In the genomic region with DNA sequence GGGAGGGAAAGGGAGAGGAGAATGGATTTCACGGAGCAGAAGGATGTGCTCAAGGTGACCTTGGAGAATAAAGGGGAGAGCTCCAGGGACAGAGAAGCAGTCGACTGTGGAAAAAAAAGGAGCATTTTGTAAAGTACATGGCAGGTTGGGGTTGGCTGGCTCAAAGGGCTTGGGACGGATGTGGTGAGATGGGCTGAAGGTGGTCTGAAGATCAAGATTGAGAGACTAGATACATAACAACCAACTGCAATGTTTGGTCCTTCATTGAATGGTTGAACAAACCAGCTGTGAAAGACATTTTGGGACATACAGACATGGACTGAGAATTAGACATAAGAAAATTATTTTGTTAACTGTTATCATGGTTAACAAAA, we compare ENCODE assay signal across 8 cellular contexts. TPM values are rescaled to one million over a fixed set of nuclear protein-coding genes. Genes with fewer than 3 reads are reported as not detected.
A peak's percentile ranks its signal among the peaks of the same experiment; 100 is the strongest.
DNase-seq lines count a peak whose midpoint lies in the region; ATAC-seq, FAIRE-seq and TF ChIP-seq lines count a peak whose summit lies in the region.

No MANE protein-coding gene starts in this region.

- H3K9me3 Mint-ChIP-seq in H9 (no peaks in the 10 kb centered on the region; a peak in 1 of 5 replicates), WTC11 (no peaks in the 10 kb centered on the region)

- peaks cover 31 to 32% of the 10 kb centered on the region in 2 experiments for H3K4me1 Mint-ChIP-seq in H9
- H3K4me1 Mint-ChIP-seq in WTC11 = peaks cover 29% of the 10 kb centered on the region

- H4K91ac ChIP-seq in H9 (ENCODE audit: insufficient read length, low read depth, low read length) = no peak overlapping the region

- H3K27ac ChIP-seq in H9 (ENCODE audit: insufficient read length, low read depth, low read length) (no peak overlapping the region), gastroesophageal sphincter (peak overlapping the region; percentile 90 to 98 (median 97)), small intestine (ENCODE audit: low read depth in 1 of 2, low read length in 1 of 2) (peak overlapping the region; percentile 97)

- TF ChIP-seq CTCF in H9 (conservative IDR thresholded peaks at IDR 0.05) (no peak), WTC11 (IDR thresholded peaks at IDR 0.05) (no peak), gastroesophageal sphincter (IDR thresholded peaks at IDR 0.05) (no peak)

- CTCF ChIA-PET in WTC11 (lab: Charles Lee) = interaction anchor here (1.2 to 2.7 kb wide), 9 partner anchors 7 to 349 kb away, joined by 3 to 75 read pairs (median 16); partner anchors contain the start of genes DNAJC14, ITGA7 and RDH5

- H2BK12ac ChIP-seq in H9 (ENCODE audit: insufficient read length, low read depth, low read length) = no peak overlapping the region

- H3K27me3 Mint-ChIP-seq in H9 (ENCODE audit: low read depth) (no peaks in the 10 kb centered on the region; the same call in 1 of the 2 replicates), WTC11 (ENCODE audit: low read depth) (no peaks in the 10 kb centered on the region)

- H2BK5ac ChIP-seq in H9 (ENCODE audit: insufficient read length, low read length) = no peak overlapping the region

- H2BK120ac ChIP-seq in H9 (ENCODE audit: low read depth, low read length, poor library complexity, severe bottlenecking) = no peak overlapping the region

- H3K14ac ChIP-seq in H9 (ENCODE audit: insufficient read depth, low read length) = no peak overlapping the region

- H3T11ph ChIP-seq in H9 (ENCODE audit: low read length) = no peak overlapping the region

- H3K9me3 ChIP-seq in H9 (ENCODE audit: control insufficient read depth, low read depth, low read length) = no peaks in the 10 kb centered on the region
- no peaks in the 10 kb centered on the region for H3K9me3 ChIP-seq in gastroesophageal sphincter
- no peaks in the 10 kb centered on the region for H3K9me3 ChIP-seq in small intestine (ENCODE audit: control insufficient read depth, low read depth)

- no peak for TF ChIP-seq POLR2A in gastroesophageal sphincter (IDR thresholded peaks at IDR 0.05)

- H3K27me3 ChIP-seq in H9 (ENCODE audit: insufficient read depth, low read length) = no peaks in the 10 kb centered on the region
- no peaks in the 10 kb centered on the region for H3K27me3 ChIP-seq in gastroesophageal sphincter
- H3K27me3 ChIP-seq in small intestine (ENCODE audit: control insufficient read depth in 2 of 2, insufficient read depth in 2 of 2, low read length in 2 of 2) = no peaks in the 10 kb centered on the region

- WGBS in H9 (ENCODE audit: extremely low coverage, insufficient read length, low lambda C conversion rate) = no CpG with 5 or more reads among the region's 3 CpGs
- WGBS in gastroesophageal sphincter (ENCODE audit: low coverage in 1 of 2), 2 donors = 9 to 11% methylated on average over 3 of the region's 3 CpGs
- 34 to 43% (median 41%) methylated on average over 3 of the region's 3 CpGs for WGBS in small intestine, 3 donors

- POLR2A ChIA-PET in WTC11 (lab: Charles Lee) = interaction anchor here (0.7 to 2.5 kb wide), 6 partner anchors 13 to 607 kb away, joined by 3 to 21 read pairs (median 10); partner anchors contain the start of genes BLOC1S1, GDF11, ITGA7 and PA2G4

- no peak overlapping the region for H2BK15ac ChIP-seq in H9 (ENCODE audit: low read depth, low read length)

- no peak for FAIRE-seq in small intestine (lab: Jason Lieb, UNC)

- peaks cover 14% of the 10 kb centered on the region for H3K23me2 ChIP-seq in H9 (ENCODE audit: insufficient read length, low read depth, low read length, poor library complexity, severe bottlenecking)

- H3K36me3 Mint-ChIP-seq in H9 (ENCODE audit: insufficient read depth in 1 of 3, low read depth in 3 of 3) (peaks cover 15 to 21% (median 21%) of the 10 kb centered on the region in 3 experiments; a peak in 6 of 7 replicates), WTC11 (peaks cover 12% of the 10 kb centered on the region)

- peak overlapping the region; percentile 89 to 93 for H3K4me3 Mint-ChIP-seq in H9
- H3K4me3 Mint-ChIP-seq in WTC11 = peak overlapping the region; percentile 88

- no peak for DNase-seq in H9
- DNase-seq in WTC11 (ENCODE audit: low spot score) = no peak
- peak; percentile 27 for DNase-seq in small intestine
- DNase-seq in SW 1271 (lab: John Stamatoyannopoulos, UW) = no peak
- no peak for DNase-seq in dermis blood vessel endothelial cell
- DNase-seq in nucleus accumbens (lab: John Stamatoyannopoulos, UW) = no peak

- H3K27ac Mint-ChIP-seq in H9 = peak overlapping the region in 2 of 3 experiments; percentile 78 to 96; a peak in 5 of 7 replicates
- peak overlapping the region; percentile 75 for H3K27ac Mint-ChIP-seq in WTC11

- no peak overlapping the region for H3K18ac ChIP-seq in H9 (ENCODE audit: insufficient read length, low read depth, low read length)

- H4K8ac ChIP-seq in H9 (replicated peaks; ENCODE audit: insufficient read length, low read depth, low read length) = no peak overlapping the region

- no peak overlapping the region for H3K23ac ChIP-seq in H9 (ENCODE audit: insufficient read length, low read depth, low read length)

- peak overlapping the region; percentile 54 for H3K4me2 ChIP-seq in H9 (ENCODE audit: insufficient read depth, insufficient read length, low read length)

- H3K9ac ChIP-seq in H9 (ENCODE audit: extremely low read depth, insufficient read length, low read length) = peak overlapping the region; percentile 11

- no peak overlapping the region for H3K56ac ChIP-seq in H9 (ENCODE audit: insufficient read length, low read depth, low read length)

- peak overlapping the region in 1 of 2 donors; percentile 76 for H3K4me3 ChIP-seq in gastroesophageal sphincter
- H3K4me3 ChIP-seq in small intestine (ENCODE audit: low read depth in 1 of 2, low read length in 2 of 2) = peak overlapping the region in 1 of 2 donors; percentile 96

- H2AFZ ChIP-seq in H9 (ENCODE audit: low read length) = no peak overlapping the region

- peaks cover 7% of the 10 kb centered on the region; the same call in 1 of the 2 replicates for H3K79me2 ChIP-seq in H9 (ENCODE audit: insufficient read depth, low read length)

- H3K36me3 ChIP-seq in gastroesophageal sphincter = peaks cover 0 to 17% of the 10 kb centered on the region in 2 donors
- H3K36me3 ChIP-seq in small intestine (ENCODE audit: control insufficient read depth in 2 of 2, insufficient read depth in 2 of 2, low read length in 2 of 2) = peaks cover 2 to 10% of the 10 kb centered on the region in 2 donors

- no peak overlapping the region for H4K5ac ChIP-seq in H9 (ENCODE audit: insufficient read length, low read depth, low read length)

- H4K20me1 ChIP-seq in H9 (ENCODE audit: control insufficient read depth, insufficient read depth, insufficient read length) = no peaks in the 10 kb centered on the region

- H3K4me1 ChIP-seq in H9 (ENCODE audit: insufficient read depth, low read length) (peaks cover 3% of the 10 kb centered on the region; the same call in 1 of the 2 replicates), gastroesophageal sphincter (peaks cover 6 to 57% (median 26%) of the 10 kb centered on the region in 3 donors), small intestine (ENCODE audit: control insufficient read depth in 2 of 2, insufficient read depth in 1 of 2, low read depth in 1 of 2, low read length in 1 of 2) (peaks cover 2 to 11% of the 10 kb centered on the region in 2 donors)

- H3K4ac ChIP-seq in H9 (ENCODE audit: low read depth, low read length) = no peak overlapping the region

- TF ChIP-seq EP300 in gastroesophageal sphincter (IDR thresholded peaks at IDR 0.05) = no peak

- ATAC-seq in WTC11 = no peak
- no peak for ATAC-seq in gastroesophageal sphincter
- no peak for ATAC-seq in HG02571 (IDR thresholded peaks at IDR 0.05; ENCODE audit: unreplicated experiment)

- no peak overlapping the region for H2AK5ac ChIP-seq in H9 (ENCODE audit: insufficient read length, low read length)

- H3K79me1 ChIP-seq in H9 (ENCODE audit: insufficient read depth, low read depth, low read length, poor library complexity, severe bottlenecking) = peaks cover 7% of the 10 kb centered on the region

- no peak overlapping the region for H2BK20ac ChIP-seq in H9 (ENCODE audit: low read depth, low read length, poor library complexity, severe bottlenecking)

TF ChIP-seq in WTC11, 78 proteins besides CTCF, POLR2A, EP300 and RAD21:
- TF ChIP-seq USF1 (CRISPR knock-in tag; IDR thresholded peaks at IDR 0.05) = no peak
- TF ChIP-seq, protein P1, sequence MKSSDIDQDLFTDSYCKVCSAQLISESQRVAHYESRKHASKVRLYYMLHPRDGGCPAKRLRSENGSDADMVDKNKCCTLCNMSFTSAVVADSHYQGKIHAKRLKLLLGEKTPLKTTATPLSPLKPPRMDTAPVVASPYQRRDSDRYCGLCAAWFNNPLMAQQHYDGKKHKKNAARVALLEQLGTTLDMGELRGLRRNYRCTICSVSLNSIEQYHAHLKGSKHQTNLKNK (CRISPR knock-in tag; IDR thresholded peaks at IDR 0.05) = no peak

RNA-seq across cellular contexts. Expression of gene CD63, which starts 1.6 kb away (rescaled TPM):
- total RNA-seq in H9 (2021) = 581 and 589 TPM in 2 replicates
- 409 to 419 TPM (median 414 TPM) in 3 replicates for total RNA-seq in WTC11 (2021)
- 100 to 1,000 TPM; 500 to 856 (median 792) TPM for total RNA-seq in gastroesophageal sphincter
- 100 to 1,000 TPM; 561 to 710 (median 694) TPM for polyA plus RNA-seq in small intestine
- 752 and 1,427 TPM in 2 replicates for total RNA-seq in dermis blood vessel endothelial cell

RNA-seq across cellular contexts. Expression of gene RDH5, which starts 10.2 kb away (rescaled TPM):
- total RNA-seq in H9 (2021) (4.0 and 6.6 TPM in 2 replicates), WTC11 (2021) (3.0 to 5.8 TPM (median 3.5 TPM) in 3 replicates), gastroesophageal sphincter (10 to 100 TPM; 18.0 to 57.0 (median 31.9) TPM), dermis blood vessel endothelial cell (0.74 and 2.2 TPM in 2 replicates)
- 10 to 100 TPM; 19.2 to 79.8 (median 44.0) TPM for polyA plus RNA-seq in small intestine

RNA-seq across cellular contexts. Expression of gene GDF11, which starts 12.5 kb away (rescaled TPM):
- 31.2 and 31.8 TPM in 2 replicates for total RNA-seq in H9 (2021)
- 16.9 to 20.7 TPM (median 19.6 TPM) in 3 replicates for total RNA-seq in WTC11 (2021)
- 1 to 10 TPM; 2.8 to 9.8 (median 3.6) TPM for total RNA-seq in gastroesophageal sphincter
- polyA plus RNA-seq in small intestine = 1 to 10 TPM in 2 of 3 donors, under 1 TPM in 1; 0.22 to 2.7 (median 2.2) TPM
- 1.4 and 5.9 TPM in 2 replicates for total RNA-seq in dermis blood vessel endothelial cell

RNA-seq across cellular contexts. Expression of gene BLOC1S1, which starts 14.6 kb away (rescaled TPM):
- total RNA-seq in H9 (2021) = 104 and 108 TPM in 2 replicates
- 81.9 to 97.1 TPM (median 95.1 TPM) in 3 replicates for total RNA-seq in WTC11 (2021)
- 100 to 1,000 TPM; 187 to 214 (median 196) TPM for total RNA-seq in gastroesophageal sphincter
- 100 to 1,000 TPM; 291 to 688 (median 576) TPM for polyA plus RNA-seq in small intestine
- total RNA-seq in dermis blood vessel endothelial cell = 55.8 and 61.2 TPM in 2 replicates

RNA-seq across cellular contexts. Expression of gene ITGA7, which starts 22.7 kb away (rescaled TPM):
- total RNA-seq in H9 (2021) (114 and 119 TPM in 2 replicates), WTC11 (2021) (77.8 to 96.2 TPM (median 80.4 TPM) in 3 replicates), gastroesophageal sphincter (100 to 1,000 TPM; 143 to 260 (median 182) TPM), dermis blood vessel endothelial cell (0.42 and 0.68 TPM in 2 replicates)
- polyA plus RNA-seq in small intestine = 10 to 100 TPM in 2 of 3 donors, 1 to 10 TPM in 1; 6.3 to 81.6 (median 24.4) TPM
